25 cellular contexts compared by ENCODE assay signal in the genomic region with DNA sequence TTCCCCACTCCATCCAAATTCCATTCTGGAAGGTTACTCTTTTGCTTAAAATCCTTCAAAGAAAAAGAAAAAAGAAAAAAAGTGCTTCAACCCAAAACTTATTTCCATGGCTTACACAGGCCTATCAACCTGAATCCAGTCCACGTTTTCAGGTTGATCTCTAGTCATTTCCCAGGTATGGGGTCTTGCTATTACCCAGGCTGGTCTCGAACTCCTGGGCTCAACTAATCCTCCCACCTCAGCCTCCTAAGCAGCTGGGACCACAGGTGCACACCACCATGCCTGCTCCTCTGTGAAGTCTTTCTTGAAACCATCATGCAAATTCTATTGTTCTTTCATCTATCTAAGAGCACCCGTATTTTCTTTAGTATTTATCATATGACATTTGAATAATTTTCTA. TPM values are rescaled to one million over a fixed set of nuclear protein-coding genes. Genes with fewer than 3 reads are reported as not detected.
DNase-seq lines count a peak whose midpoint lies in the region; ATAC-seq and TF ChIP-seq lines count a peak whose summit lies in the region.
"Had no signal": no experiment of that assay in that cellular context is flagged by ENCODE, and none has a peak within 500 bp of the region (broad histone marks: within the 10 kb centered on the region; RNA-seq: fewer than 3 reads in every experiment).

No MANE protein-coding gene starts in this region.

- peak overlapping the region in 2 of 3 donors; percentile 67 to 74 for H3K27ac Mint-ChIP-seq in CD4-positive, CD25-positive, alpha-beta regulatory T cell
- peak overlapping the region; percentile 11 for H3K27ac Mint-ChIP-seq in nephron progenitor cell

- H3K4me1 ChIP-seq in BLaER1 (peaks cover 66% of the 10 kb centered on the region), OCI-LY7 (ENCODE audit: insufficient read depth, low read length, poor library complexity, severe bottlenecking) (peaks cover 87% of the 10 kb centered on the region)
- peaks cover 23% of the 10 kb centered on the region for H3K4me1 ChIP-seq in CD4-positive, CD25-positive, alpha-beta regulatory T cell (ENCODE audit: control insufficient read depth, insufficient read depth, low read length, poor library complexity, severe bottlenecking)

- H3K27me3 ChIP-seq in BLaER1: no peaks in the 10 kb centered on the region
- no peaks in the 10 kb centered on the region for H3K27me3 ChIP-seq in CD4-positive, CD25-positive, alpha-beta regulatory T cell (ENCODE audit: control insufficient read depth, insufficient read depth, low read length)
- H3K27me3 ChIP-seq: MG63 had no signal

- H3K4me1 Mint-ChIP-seq in CD4-positive, CD25-positive, alpha-beta regulatory T cell: peaks cover 33 to 65% (median 57%) of the 10 kb centered on the region in 4 donors
- peaks cover 15% of the 10 kb centered on the region for H3K4me1 Mint-ChIP-seq in nephron progenitor cell

- H3K27me3 Mint-ChIP-seq in CD4-positive, CD25-positive, alpha-beta regulatory T cell: no peaks in the 10 kb centered on the region
- no peaks in the 10 kb centered on the region for H3K27me3 Mint-ChIP-seq in nephron progenitor cell (ENCODE audit: low read depth, poor library complexity)

- ATAC-seq in CD4-positive, CD25-positive, alpha-beta regulatory T cell (ENCODE audit: low read depth in 2 of 2): no peak
- no peak for ATAC-seq in sciatic nerve
- ATAC-seq: A549, K562 had no signal

- H3K79me2 ChIP-seq in OCI-LY7 (ENCODE audit: insufficient read depth, low read depth, low read length): peaks cover 98% of the 10 kb centered on the region

- H3K4me3 ChIP-seq in BLaER1: no peak overlapping the region
- no peak overlapping the region for H3K4me3 ChIP-seq in CD4-positive, CD25-positive, alpha-beta regulatory T cell (ENCODE audit: low read depth, low read length)
- peak overlapping the region; percentile 8 for H3K4me3 ChIP-seq in OCI-LY7 (ENCODE audit: low read depth, low read length, poor library complexity, severe bottlenecking)
- H3K4me3 ChIP-seq: A549, GM23248, K562, MG63 had no signal

- H4K20me1 ChIP-seq in BLaER1 (peaks cover 31% of the 10 kb centered on the region), OCI-LY7 (ENCODE audit: insufficient read depth, low read length) (no peaks in the 10 kb centered on the region)

- H3K9me2 ChIP-seq in OCI-LY7 (ENCODE audit: insufficient read depth, low read length): no peaks in the 10 kb centered on the region

- H2AFZ ChIP-seq in OCI-LY7 (ENCODE audit: low read length): no peak overlapping the region
- H2AFZ ChIP-seq: GM23248 had no signal

- no peaks in the 10 kb centered on the region for H3K9me3 Mint-ChIP-seq in CD4-positive, CD25-positive, alpha-beta regulatory T cell
- no peaks in the 10 kb centered on the region for H3K9me3 Mint-ChIP-seq in nephron progenitor cell

- H3K9ac ChIP-seq in BLaER1: no peak overlapping the region
- H3K9ac ChIP-seq: GM23248 had no signal

- H3K4me3 Mint-ChIP-seq in CD4-positive, CD25-positive, alpha-beta regulatory T cell: no peak overlapping the region
- H3K4me3 Mint-ChIP-seq in nephron progenitor cell: no peak overlapping the region

- TF ChIP-seq CTCF in OCI-LY7 (conservative IDR thresholded peaks at IDR 0.05; ENCODE audit: low read length) (no peak), nephron progenitor cell (IDR thresholded peaks at IDR 0.05) (no peak)

- H3K36me3 ChIP-seq in BLaER1 (0 out of 2 replicates have a peak, but pooled peaks cover 8% of the 10 kb centered on the region), OCI-LY7 (ENCODE audit: insufficient read depth, low read length) (peaks cover 27% of the 10 kb centered on the region)
- no peaks in the 10 kb centered on the region for H3K36me3 ChIP-seq in CD4-positive, CD25-positive, alpha-beta regulatory T cell (ENCODE audit: control insufficient read depth, insufficient read depth, low read length)
- H3K36me3 ChIP-seq: MG63 had no signal

- CTCF ChIA-PET in OCI-LY7 (lab: Charles Lee; ENCODE audit: unreplicated experiment): no interaction called here

- H3K27ac ChIP-seq in BLaER1: no peak overlapping the region
- H3K27ac ChIP-seq in CD4-positive, CD25-positive, alpha-beta regulatory T cell (ENCODE audit: insufficient read depth, low read length, poor library complexity, severe bottlenecking): no peak overlapping the region
- peak overlapping the region; percentile 85 for H3K27ac ChIP-seq in OCI-LY7 (ENCODE audit: low read depth, low read length, poor library complexity, severe bottlenecking)
- H3K27ac ChIP-seq: A549, C4-2B, GM23248 had no signal

- H3K4me2 ChIP-seq in BLaER1 (peak overlapping the region; percentile 98), OCI-LY7 (ENCODE audit: low read length) (peak overlapping the region; percentile 83)
- H3K4me2 ChIP-seq: A549 had no signal

- intact Hi-C loops in OCI-LY7 (cut with micrococcal nuclease; ENCODE audit: unreplicated experiment) (no loop called here), sciatic nerve (cut with DNase I) (no loop called here)

- DNase-seq in CD4-positive, CD25-positive, alpha-beta regulatory T cell: no peak
- peak; percentile 51 for DNase-seq in OCI-LY7 (ENCODE audit: low spot score)
- DNase-seq in nephron progenitor cell: no peak
- DNase-seq in NOMO-1 treated with DMSO at 0.1 percent for 48 hours (lab: John Stamatoyannopoulos, UW; ENCODE audit: unreplicated experiment): no peak
- DNase-seq in sciatic nerve (ENCODE audit: low spot score): no peak
- no peak for DNase-seq in SIG-M5 (lab: John Stamatoyannopoulos, UW)
- DNase-seq: AML-193; Calu3; DMS79 treated with DMSO at 0.1 percent for 48 hours; GM23248; H7; MG63; NCI-H1417; NCI-H1694; NCI-H2029 treated with DMSO at 0.1 percent for 48 hours; NCI-H446 treated with DMSO at 0.1 percent for 48 hours; NCI-H526; NCI-H82; NK-92 treated with Interleukin-12 subunit alpha and Interleukin-12 subunit beta, amount 100 ng/mL, for 24 hours; Right ventricle myocardium superior; RPMI8226 had no signal

- POLR2A ChIA-PET in OCI-LY7 (lab: Charles Lee): interaction anchor here (0.6 to 2.0 kb wide), 3 partner anchors 8 to 81 kb away, joined by 3 to 8 read pairs (median 4); partner anchors contain the start of gene RNF19B

- H3K9me3 ChIP-seq in BLaER1 (no peaks in the 10 kb centered on the region), OCI-LY7 (ENCODE audit: low read length) (peaks cover 11% of the 10 kb centered on the region; the same call in 1 of the 2 replicates)
- no peaks in the 10 kb centered on the region for H3K9me3 ChIP-seq in CD4-positive, CD25-positive, alpha-beta regulatory T cell (ENCODE audit: control insufficient read depth in 2 of 2, low read length in 2 of 2)
- H3K9me3 ChIP-seq: A549, MG63 had no signal

- peaks cover 16% of the 10 kb centered on the region for H3K36me3 Mint-ChIP-seq in CD4-positive, CD25-positive, alpha-beta regulatory T cell
- H3K36me3 Mint-ChIP-seq in nephron progenitor cell (ENCODE audit: low read depth): peaks cover 10% of the 10 kb centered on the region

- BruUV-seq in OCI-LY7 (replicated peaks; lab: Mats Ljungman, UMichigan): no TSS peak

RNA-seq across cellular contexts. Expression of gene RNF19B, which starts 7.6 kb away (rescaled TPM):
- total RNA-seq in CD4-positive, CD25-positive, alpha-beta regulatory T cell: 44.9 TPM
- 1 to 10 TPM; 2.0 to 2.6 (median 2.4) TPM for polyA plus RNA-seq in CD4-positive, CD25-positive, alpha-beta regulatory T cell
- 21.1 and 23.0 TPM in 2 replicates for total RNA-seq in OCI-LY7 (2014; rRNA removed; shearing (Covaris generic))
- total RNA-seq in OCI-LY7 (2022) (33.6 and 36.8 TPM in 2 replicates), sciatic nerve (33.3 TPM)

RNA-seq across cellular contexts. Expression of gene TMEM54, which starts 55.8 kb away (rescaled TPM):
- total RNA-seq in CD4-positive, CD25-positive, alpha-beta regulatory T cell: not detected
- not detected for polyA plus RNA-seq in CD4-positive, CD25-positive, alpha-beta regulatory T cell
- total RNA-seq in OCI-LY7 (2014; rRNA removed; shearing (Covaris generic)): 2.2 and 3.1 TPM in 2 replicates
- total RNA-seq in OCI-LY7 (2022) (0.93 and 1.7 TPM in 2 replicates), sciatic nerve (12.3 TPM)
